10 cellular contexts compared by ENCODE assay signal in the genomic region with DNA sequence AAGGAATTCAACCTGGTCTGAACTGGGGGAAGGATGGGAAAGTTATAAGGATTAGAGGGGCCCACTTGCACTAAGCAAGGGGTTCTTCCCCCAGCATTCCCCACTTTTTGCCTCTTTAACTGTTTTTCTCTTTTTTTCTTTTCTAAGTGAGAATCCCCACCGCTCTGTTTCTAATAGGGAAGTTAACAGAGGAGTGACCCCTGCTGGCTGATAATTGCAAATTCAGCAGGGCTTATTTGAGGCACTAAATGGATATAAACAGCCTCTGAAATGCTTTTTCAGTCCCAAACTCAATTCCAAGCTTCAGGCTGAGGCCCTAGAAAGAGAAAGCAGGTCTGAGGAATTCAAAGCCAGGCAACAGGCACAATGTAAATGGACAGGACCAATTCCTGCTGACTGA. TPM values are rescaled to one million over a fixed set of nuclear protein-coding genes. Genes with fewer than 3 reads are reported as not detected.
A peak's percentile ranks its signal among the peaks of the same experiment; 100 is the strongest.
DNase-seq lines count a peak whose midpoint lies in the region; ATAC-seq, FAIRE-seq and TF ChIP-seq lines count a peak whose summit lies in the region.
"Had no signal": no experiment of that assay in that cellular context is flagged by ENCODE, and none has a peak within 500 bp of the region (broad histone marks: within the 10 kb centered on the region; RNA-seq: fewer than 3 reads in every experiment).

No MANE protein-coding gene starts in this region.

- FAIRE-seq in astrocyte (lab: Jason Lieb, UNC) = no peak

- H3K4me1 Mint-ChIP-seq in astrocyte (ENCODE audit: low read depth, unreplicated experiment) = peaks cover 24% of the 10 kb centered on the region
- H3K4me1 Mint-ChIP-seq in neural crest cell = peaks cover 6% of the 10 kb centered on the region
- H3K4me1 Mint-ChIP-seq: brain had no signal

- no peaks in the 10 kb centered on the region for H3K36me3 ChIP-seq in Karpas-422 (ENCODE audit: insufficient read depth, low read length)
- H3K36me3 ChIP-seq in astrocyte (ENCODE audit: insufficient read depth, low read length) = no peaks in the 10 kb centered on the region

- H3K27me3 ChIP-seq in Karpas-422 (ENCODE audit: low read length) (no peaks in the 10 kb centered on the region), astrocyte (ENCODE audit: insufficient read depth, low read length) (no peaks in the 10 kb centered on the region)
- H3K27me3 ChIP-seq: BLaER1 treated with 17β-estradiol and CSF1 and Interleukin-3, amounts not matched to agents 10 nM and 100 nM had no signal

- H4K20me1 ChIP-seq in Karpas-422 (ENCODE audit: insufficient read depth, low read depth, low read length) (no peaks in the 10 kb centered on the region), astrocyte (ENCODE audit: insufficient read depth, low read length) (no peaks in the 10 kb centered on the region)
- H4K20me1 ChIP-seq: BLaER1 treated with 17β-estradiol and CSF1 and Interleukin-3, amounts not matched to agents 10 nM and 100 nM had no signal

- H3K4me3 ChIP-seq in Karpas-422 (ENCODE audit: low read length) (no peak overlapping the region), astrocyte (ENCODE audit: insufficient read depth, low read depth, low read length) (no peak overlapping the region)

- H3K4me1 ChIP-seq in Karpas-422 (ENCODE audit: low read length) (peaks cover 15% of the 10 kb centered on the region), astrocyte (ENCODE audit: insufficient read depth, low read length) (no peaks in the 10 kb centered on the region)

- no peaks in the 10 kb centered on the region for H3K36me3 Mint-ChIP-seq in astrocyte (ENCODE audit: low read depth, unreplicated experiment)
- H3K36me3 Mint-ChIP-seq in neural crest cell (ENCODE audit: low read depth) = no peaks in the 10 kb centered on the region
- H3K36me3 Mint-ChIP-seq: brain had no signal

- H3K9ac ChIP-seq in Karpas-422 (ENCODE audit: low read length) (no peak overlapping the region), astrocyte (ENCODE audit: low read length) (no peak overlapping the region)
- H3K9ac ChIP-seq: BLaER1 treated with 17β-estradiol and CSF1 and Interleukin-3, amounts not matched to agents 10 nM and 100 nM had no signal

- H3K9me3 Mint-ChIP-seq in astrocyte (ENCODE audit: unreplicated experiment) (no peaks in the 10 kb centered on the region), neural crest cell (peaks cover 7% of the 10 kb centered on the region)

- H3K79me2 ChIP-seq in Karpas-422 (ENCODE audit: low read length) (no peaks in the 10 kb centered on the region), astrocyte (ENCODE audit: insufficient read depth, low read length) (no peaks in the 10 kb centered on the region)

- peak overlapping the region; percentile 15 for H3K4me3 Mint-ChIP-seq in astrocyte (ENCODE audit: unreplicated experiment)
- H3K4me3 Mint-ChIP-seq in neural crest cell = no peak overlapping the region
- H3K4me3 Mint-ChIP-seq: brain had no signal

- H3K4me2 ChIP-seq in Karpas-422 (ENCODE audit: low read depth, low read length, poor library complexity, severe bottlenecking) (no peak overlapping the region), astrocyte (ENCODE audit: low read length) (no peak overlapping the region)

- TF ChIP-seq CTCF in astrocyte (IDR thresholded peaks at IDR 0.05; ENCODE audit: insufficient read depth, low read depth, low read length) (peak; percentile 49), neural crest cell (conservative IDR thresholded peaks at IDR 0.05) (peak; percentile 47)

- H3K27ac Mint-ChIP-seq in astrocyte (ENCODE audit: unreplicated experiment) (no peak overlapping the region), neural crest cell (ENCODE audit: unreplicated experiment) (no peak overlapping the region)
- H3K27ac Mint-ChIP-seq: brain had no signal

- DNase-seq in NCI-H82 (lab: John Stamatoyannopoulos, UW) (peak; percentile 26), NCI-H82 treated with DMSO at 0.1 percent for 48 hours (lab: John Stamatoyannopoulos, UW; ENCODE audit: unreplicated experiment) (no peak), Karpas-422 (peak; percentile 77), astrocyte (ENCODE audit: low read depth) (no peak), neural crest cell (ENCODE audit: low read depth, low spot score) (no peak), NCI-H524 treated with DMSO at 0.1 percent for 48 hours (lab: John Stamatoyannopoulos, UW) (no peak), 8988T (no peak)

- no peak overlapping the region for H2AFZ ChIP-seq in Karpas-422 (ENCODE audit: low read length)
- H2AFZ ChIP-seq in astrocyte (ENCODE audit: low read depth, low read length) = no peak overlapping the region

- H3K27me3 Mint-ChIP-seq in astrocyte (ENCODE audit: low read depth, unreplicated experiment) (no peaks in the 10 kb centered on the region), neural crest cell (ENCODE audit: low read depth) (peaks cover 43% of the 10 kb centered on the region)

- 0 out of 2 replicates have a peak, but pooled peaks cover under 1% of the 10 kb centered on the region for H3K9me2 ChIP-seq in Karpas-422 (replicated peaks; ENCODE audit: insufficient read depth, low read length)

- H3K9me3 ChIP-seq in Karpas-422 (ENCODE audit: low read length) (no peaks in the 10 kb centered on the region), astrocyte (ENCODE audit: insufficient read depth, low read depth, low read length) (no peaks in the 10 kb centered on the region)

- ATAC-seq in HG02938 (IDR thresholded peaks at IDR 0.05; ENCODE audit: unreplicated experiment) = no peak

- H3K27ac ChIP-seq in Karpas-422 (ENCODE audit: low read length) (no peak overlapping the region), astrocyte (ENCODE audit: low read depth, low read length) (no peak overlapping the region)
- H3K27ac ChIP-seq: BLaER1 treated with 17β-estradiol and CSF1 and Interleukin-3, amounts not matched to agents 10 nM and 100 nM had no signal

RNA-seq across cellular contexts. Expression of a gene that starts 38.2 kb away (rescaled TPM):
- not detected in 2 replicates for total RNA-seq in Karpas-422 (2014; rRNA removed; shearing (Covaris generic); ENCODE audit: low replicate concordance)
- total RNA-seq in astrocyte (2.1 and 2.4 TPM in 2 replicates), neural crest cell (0.75 and 1.1 TPM in 2 replicates)

Comparison
In these comparisons a context has a peak if more than half of its experiments do, and no peak if none do; other contexts are left out.
1. DNase-seq: peak in NCI-H82 (single experiment) and Karpas-422 (single experiment); none in NCI-H82 treated with DMSO at 0.1 percent for 48 hours (single experiment), astrocyte (single experiment), neural crest cell (single experiment), NCI-H524 treated with DMSO at 0.1 percent for 48 hours (single experiment) and 8988T (single experiment).